In the genomic region with DNA sequence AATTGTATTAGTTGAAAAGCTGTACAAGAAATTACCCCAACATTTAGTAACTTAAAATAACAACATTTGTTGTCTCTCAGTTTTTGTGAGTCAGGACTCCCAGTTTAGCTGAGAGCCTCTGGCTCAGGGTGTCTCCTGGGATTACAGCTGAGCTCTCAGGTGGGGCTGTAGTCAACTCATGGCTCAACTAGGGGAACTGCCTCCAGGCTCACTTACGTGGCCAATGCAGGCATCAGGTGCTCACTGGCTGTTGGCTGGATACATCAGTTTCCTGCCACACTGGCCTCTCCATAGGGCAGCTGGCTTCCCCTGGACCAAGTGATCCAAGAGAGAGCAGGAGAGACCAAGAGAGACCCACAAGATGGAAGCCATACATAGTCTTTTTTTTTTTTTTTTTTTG, we compare ENCODE assay signal across 17 cellular contexts. TPM values are rescaled to one million over a fixed set of nuclear protein-coding genes. Genes with fewer than 3 reads are reported as not detected.
DNase-seq lines count a peak whose midpoint lies in the region; ATAC-seq, FAIRE-seq and TF ChIP-seq lines count a peak whose summit lies in the region.
"Had no signal": no experiment of that assay in that cellular context is flagged by ENCODE, and none has a peak within 500 bp of the region (broad histone marks: within the 10 kb centered on the region; RNA-seq: fewer than 3 reads in every experiment).

No MANE protein-coding gene starts in this region.

- H3K36me3 ChIP-seq in BLaER1 (peaks cover 9% of the 10 kb centered on the region; the same call in 1 of the 2 replicates), H1 (ENCODE audit: control insufficient read depth in 2 of 4, insufficient read depth in 4 of 4, low read length in 3 of 4) (no peaks in the 10 kb centered on the region), small intestine (ENCODE audit: control insufficient read depth in 2 of 2, insufficient read depth in 2 of 2, low read length in 2 of 2) (no peaks in the 10 kb centered on the region)
- H3K36me3 ChIP-seq: spleen had no signal

- FAIRE-seq in H1 (lab: Jason Lieb, UNC) (no peak), small intestine (lab: Jason Lieb, UNC) (no peak)
- FAIRE-seq: HTR-8/SVneo, urothelium cell line had no signal

- H3K4me3 ChIP-seq in BLaER1 (no peak overlapping the region), H1 (ENCODE audit: extremely low read depth in 1 of 4, insufficient read depth in 2 of 4, low read depth in 3 of 4, low read length in 4 of 4) (no peak overlapping the region), small intestine (ENCODE audit: low read depth in 1 of 2, low read length in 2 of 2) (no peak overlapping the region), dorsolateral prefrontal cortex (no peak overlapping the region)
- H3K4me3 ChIP-seq: SJSA1, spleen had no signal

- H3K9ac ChIP-seq in BLaER1 (no peak overlapping the region), H1 (replicated peaks in 1 of 4; ENCODE audit: extremely low read depth in 1 of 4, low read depth in 3 of 4, low read length in 3 of 4) (no peak overlapping the region)

- no peak for TF ChIP-seq POLR2A in H1 (IDR thresholded peaks at IDR 0.05; ENCODE audit: control extremely low read depth in 1 of 2, low read depth in 2 of 2, low read length in 2 of 2)

- H3K27me3 ChIP-seq in BLaER1 (no peaks in the 10 kb centered on the region), H1 (replicated peaks in 1 of 4; ENCODE audit: control insufficient read depth in 3 of 4, extremely low read depth in 1 of 4, insufficient read depth in 3 of 4, low read length in 3 of 4) (no peaks in the 10 kb centered on the region), small intestine (ENCODE audit: control insufficient read depth in 2 of 2, insufficient read depth in 2 of 2, low read length in 2 of 2) (no peaks in the 10 kb centered on the region), dorsolateral prefrontal cortex (no peaks in the 10 kb centered on the region)
- H3K27me3 ChIP-seq: SJSA1, spleen had no signal

- no peak overlapping the region for H2AK5ac ChIP-seq in H1 (ENCODE audit: low read depth, low read length)

- no peak overlapping the region for H3K27ac ChIP-seq in BLaER1
- H3K27ac ChIP-seq in H1 (ENCODE audit: low read depth, low read length) = no peak overlapping the region
- H3K27ac ChIP-seq in small intestine (ENCODE audit: low read depth in 1 of 2, low read length in 1 of 2) = peak overlapping the region in 1 of 2 donors; percentile 14
- peak overlapping the region in 8 of 59 donors; percentile 1 to 49 (median 22) for H3K27ac ChIP-seq in dorsolateral prefrontal cortex
- H3K27ac ChIP-seq: SJSA1, spleen had no signal

- 92% methylated on average over 1 of the region's 1 CpG; no CpG with 5 or more reads in 1 of the 2 experiments for WGBS in H1 (ENCODE audit: extremely low coverage in 1 of 2, insufficient coverage in 1 of 2, insufficient read length in 1 of 2, insufficient replicate concordance in 2 of 2, low coverage in 1 of 2, low lambda C conversion rate in 2 of 2, missing lambda C conversion rate in 1 of 2), 2 experiments
- WGBS in small intestine, 3 donors = 83 to 90% (median 86%) methylated on average over 1 of the region's 1 CpG

- no peak overlapping the region for H4K91ac ChIP-seq in H1 (replicated peaks; ENCODE audit: insufficient read length, low read length)

- TF ChIP-seq EP300 in H1 (IDR thresholded peaks at IDR 0.05; ENCODE audit: borderline replicate concordance in 1 of 2, low read depth in 2 of 2, low read length in 2 of 2) = no peak

- peak overlapping the region; percentile 9; the same call in 1 of the 2 replicates for H4K8ac ChIP-seq in H1 (ENCODE audit: extremely low read depth, insufficient read depth, low read length)

- CTCF ChIA-PET in H1 (lab: Charles Lee; ENCODE audit: partially characterized antibody) = interaction anchor here (0.6 to 2.1 kb wide), 4 partner anchors 8 to 192 kb away, joined by 3 to 5 read pairs (median 4); no protein-coding TSS in a partner anchor

- H2BK5ac ChIP-seq in H1 (ENCODE audit: low read depth, low read length) = no peak overlapping the region

- H2BK20ac ChIP-seq in H1 (ENCODE audit: low read length) = no peak overlapping the region

- H3K79me1 ChIP-seq in H1 (ENCODE audit: low read depth, low read length) = peaks cover 11% of the 10 kb centered on the region

- H4K5ac ChIP-seq in H1 (ENCODE audit: insufficient read length, low read depth, low read length) = no peak overlapping the region

- H2AFZ ChIP-seq in H1 (ENCODE audit: low read length) = no peak overlapping the region

- no peak overlapping the region for H3K56ac ChIP-seq in H1 (replicated peaks; ENCODE audit: insufficient read length, low read depth, low read length)

- no peak overlapping the region for H2BK15ac ChIP-seq in H1 (ENCODE audit: low read length)

- no peak overlapping the region for H3K18ac ChIP-seq in H1 (ENCODE audit: extremely low read depth, low read length)

- no peak overlapping the region for H3K4ac ChIP-seq in H1 (replicated peaks; ENCODE audit: insufficient read length, low read depth, low read length)

- DNase-seq in H1 (ENCODE audit: low read depth in 1 of 2, low spot score in 2 of 2) (no peak), small intestine (no peak), nucleus accumbens (lab: John Stamatoyannopoulos, UW) (no peak), dorsolateral prefrontal cortex (no peak)
- no peak for DNase-seq in stimulated activated CD4-positive, alpha-beta T cell treated with anti-CD3 and anti-CD28 coated beads, Interleukin-4, amount 100 ng/mL, for 4 hours
- DNase-seq: activated gamma-delta T cell; kidney glomerular epithelial cell; NCI-H1417 treated with DMSO at 0.1 percent for 48 hours; spleen; stimulated activated CD8-positive, alpha-beta memory T cell treated with anti-CD3 and anti-CD28 coated beads, Interleukin-4, amount 100 ng/mL, for 48 hours had no signal

- TF ChIP-seq CTCF in H1 (IDR thresholded peaks at IDR 0.05; ENCODE audit: control extremely low read depth in 1 of 3, insufficient read depth in 1 of 3, low read depth in 1 of 3, low read length in 3 of 3) = no peak
- TF ChIP-seq CTCF in dorsolateral prefrontal cortex (IDR thresholded peaks at IDR 0.05 in 54 of 56, conservative IDR thresholded peaks at IDR 0.05 in 2 of 56; ENCODE audit: low read depth in 1 of 56, partially characterized antibody in 56 of 56) = no peak

- H3K9me3 ChIP-seq in BLaER1 (no peaks in the 10 kb centered on the region), H1 (ENCODE audit: insufficient read depth in 2 of 2, low read depth in 1 of 2, low read length in 1 of 2) (no peaks in the 10 kb centered on the region), small intestine (ENCODE audit: control insufficient read depth, low read depth) (no peaks in the 10 kb centered on the region)
- H3K9me3 ChIP-seq: SJSA1, spleen had no signal

- POLR2A ChIA-PET in H1 (lab: Charles Lee; ENCODE audit: partially characterized antibody) = no interaction called here

- peaks cover 99% of the 10 kb centered on the region for H4K20me1 ChIP-seq in BLaER1
- peaks cover 0 to 15% of the 10 kb centered on the region in 2 experiments for H4K20me1 ChIP-seq in H1 (replicated peaks in 1 of 2; ENCODE audit: control insufficient read depth in 1 of 2, insufficient read depth in 2 of 2, low read length in 2 of 2)

- no peak overlapping the region for H3K14ac ChIP-seq in H1 (ENCODE audit: insufficient read length)

- H3K4me1 ChIP-seq in BLaER1 = peaks cover 77% of the 10 kb centered on the region
- peaks cover 0 to 4% (median 2%) of the 10 kb centered on the region in 4 experiments; a peak in 1 of 7 replicates for H3K4me1 ChIP-seq in H1 (replicated peaks in 1 of 4; ENCODE audit: control insufficient read depth in 3 of 4, insufficient read depth in 4 of 4, low read length in 3 of 4)
- peaks cover 24 to 26% of the 10 kb centered on the region in 2 donors for H3K4me1 ChIP-seq in small intestine (ENCODE audit: control insufficient read depth in 2 of 2, insufficient read depth in 1 of 2, low read depth in 1 of 2, low read length in 1 of 2)
- H3K4me1 ChIP-seq: SJSA1 had no signal

- no peak overlapping the region for H2BK12ac ChIP-seq in H1 (ENCODE audit: low read depth, low read length)

- intact Hi-C loops in dorsolateral prefrontal cortex (cut with DNase I) = no loop called here

- ATAC-seq in GM19351 (IDR thresholded peaks at IDR 0.05; ENCODE audit: unreplicated experiment) (peak; percentile 29), HG03135 (IDR thresholded peaks at IDR 0.05; ENCODE audit: unreplicated experiment) (peak; percentile 35)
- ATAC-seq: WTC11 had no signal

- H3K79me2 ChIP-seq in H1 (ENCODE audit: control insufficient read depth in 1 of 2, insufficient read depth in 2 of 2, low read length in 2 of 2) = peaks cover 8 to 94% of the 10 kb centered on the region in 2 experiments

- H2BK120ac ChIP-seq in H1 (replicated peaks; ENCODE audit: low read depth, low read length) = no peak overlapping the region

- no peak for TF ChIP-seq RAD21 in H1 (IDR thresholded peaks at IDR 0.05 in 1 of 2, conservative IDR thresholded peaks at IDR 0.05 in 1 of 2; ENCODE audit: low read depth in 2 of 2, low read length in 2 of 2)

- H3K4me2 ChIP-seq in BLaER1 (peak overlapping the region; percentile 56), H1 (ENCODE audit: insufficient read depth in 1 of 2, low read depth in 2 of 2, low read length in 2 of 2) (no peak overlapping the region)

- H3K23ac ChIP-seq in H1 (ENCODE audit: insufficient read length) = no peak overlapping the region

- no peaks in the 10 kb centered on the region for H3K23me2 ChIP-seq in H1 (ENCODE audit: low read depth, low read length)

TF ChIP-seq in H1, 55 proteins besides CTCF, POLR2A, EP300 and RAD21 (continues in another document):
- TF ChIP-seq, protein P1, sequence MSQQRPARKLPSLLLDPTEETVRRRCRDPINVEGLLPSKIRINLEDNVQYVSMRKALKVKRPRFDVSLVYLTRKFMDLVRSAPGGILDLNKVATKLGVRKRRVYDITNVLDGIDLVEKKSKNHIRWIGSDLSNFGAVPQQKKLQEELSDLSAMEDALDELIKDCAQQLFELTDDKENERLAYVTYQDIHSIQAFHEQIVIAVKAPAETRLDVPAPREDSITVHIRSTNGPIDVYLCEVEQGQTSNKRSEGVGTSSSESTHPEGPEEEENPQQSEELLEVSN (IDR thresholded peaks at IDR 0.05) = no peak
- TF ChIP-seq KDM1A (IDR thresholded peaks at IDR 0.05; ENCODE audit: borderline replicate concordance, low read length) = no peak

RNA-seq across cellular contexts. Expression of a gene that starts 17.5 kb away (rescaled TPM):
- 67.5 and 68.2 TPM in 2 replicates for total RNA-seq in H1 (2021; fragmentation: NEBNext Ultra II Directional; extraction: Animal tissue kit (Norgen Biotek cat#: 25700))
- polyA plus RNA-seq in H1 (2011; rRNA removed) (16.9 and 25.3 TPM in 2 replicates), small intestine (10 to 100 TPM; 26.7 to 35.8 (median 28.9) TPM)
- polyA plus RNA-seq in H1 (2011; cell fraction: cytosol; rRNA removed) = 23.8 TPM
- polyA plus RNA-seq in H1 (2011; cell fraction: nucleus; rRNA removed) = 18.4 TPM
- polyA plus RNA-seq in H1 (2012, experiment 1 of 2) = 41.0 to 52.4 TPM (median 50.4 TPM) in 4 replicates
- 34.7 TPM for polyA plus RNA-seq in H1 (2012, experiment 2 of 2)
- polyA plus RNA-seq in H1 (2013, experiment 1 of 2) = 29.3 TPM
- 28.2 TPM for polyA plus RNA-seq in H1 (2013, experiment 2 of 2)
- 53.5 and 75.8 TPM in 2 replicates for polyA minus RNA-seq in H1 (2011; rRNA and poly(A)+ RNA removed)
- polyA minus RNA-seq in H1 (2011; cell fraction: cytosol; rRNA and poly(A)+ RNA removed) = 20.4 TPM
- 21.2 TPM for polyA minus RNA-seq in H1 (2011; cell fraction: nucleus; rRNA and poly(A)+ RNA removed)
- 100 to 1,000 TPM in 53 of 120 experiments, 10 to 100 TPM in 67; 62.3 to 136 (median 97.7) TPM for total RNA-seq in dorsolateral prefrontal cortex
